Comparison of ENCODE assay signal across 15 cellular contexts in genomic region chr15:58697220-58697619, GRCh38.
"Had no signal": no experiment of that assay in that cellular context is flagged by ENCODE, and none has a peak within 500 bp of the region (broad histone marks: within the 10 kb centered on the region; RNA-seq: fewer than 3 reads in every experiment).

No MANE protein-coding gene starts in this region.

- H3K9me3 ChIP-seq: pancreas had no signal

- H3K4me3 Mint-ChIP-seq: activated CD8-positive, alpha-beta memory T cell treated with anti-CD3 and anti-CD28 coated beads, Interleukin-2, amount 10 ng/mL, durations not matched to agents 7 days and 5 days; activated T-cell treated with anti-CD3 and anti-CD28 coated beads, Interleukin-2, amount 50 U/mL, for 24 hours; dendritic cell treated with granulocyte-macrophage colony-stimulating factor and Interleukin-4, amounts not matched to agents 40 ng/mL and 50 ng/mL, for 4 days; neural progenitor cell had no signal

- H3K27me3 ChIP-seq: brain microvascular endothelial cell, neural progenitor cell, pancreas had no signal

- H3K27ac Mint-ChIP-seq: activated CD8-positive, alpha-beta memory T cell treated with anti-CD3 and anti-CD28 coated beads, Interleukin-2, amount 10 ng/mL, durations not matched to agents 7 days and 5 days; activated naive CD4-positive, alpha-beta T cell treated with anti-CD3 and anti-CD28 coated beads, Interleukin-2, amount 50 U/mL, for 24 hours; activated T-cell treated with anti-CD3 and anti-CD28 coated beads, Interleukin-2, amount 50 U/mL, for 24 hours; dendritic cell treated with granulocyte-macrophage colony-stimulating factor and Interleukin-4, amounts not matched to agents 40 ng/mL and 50 ng/mL, for 4 days had no signal

- H3K4me1 Mint-ChIP-seq: neural progenitor cell had no signal

- H3K27me3 Mint-ChIP-seq: activated CD8-positive, alpha-beta memory T cell treated with anti-CD3 and anti-CD28 coated beads, Interleukin-2, amount 10 ng/mL, durations not matched to agents 7 days and 5 days; activated naive CD4-positive, alpha-beta T cell treated with anti-CD3 and anti-CD28 coated beads, Interleukin-2, amount 50 U/mL, for 24 hours; activated T-cell treated with anti-CD3 and anti-CD28 coated beads, Interleukin-2, amount 50 U/mL, for 24 hours; dendritic cell treated with granulocyte-macrophage colony-stimulating factor and Interleukin-4, amounts not matched to agents 40 ng/mL and 50 ng/mL, for 4 days had no signal

- H3K36me3 ChIP-seq: brain microvascular endothelial cell, pancreas had no signal

- H3K4me3 ChIP-seq: neural progenitor cell, pancreas had no signal

- DNase-seq: activated CD8-positive, alpha-beta memory T cell treated with anti-CD3 and anti-CD28 coated beads, Interleukin-2, amount 10 ng/mL, durations not matched to agents 7 days and 5 days; activated effector memory CD4-positive, alpha-beta T cell treated with Interleukin-2 at 50 U/mL for 16 hours; activated T-cell treated with anti-CD3 and anti-CD28 coated beads, Interleukin-2, amount 50 U/mL, for 24 hours; amygdala; brain microvascular endothelial cell; cerebellar nuclear complex; effector memory CD4-positive, alpha-beta T cell; head of caudate nucleus; stimulated activated CD4-positive, alpha-beta T cell treated with anti-CD3 and anti-CD28 coated beads, Interleukin-12 subunit alpha, Interleukin-12 subunit beta, amount 100 ng/mL, for 4 hours; stimulated activated CD4-positive, alpha-beta T cell treated with anti-CD3 and anti-CD28 coated beads, Interleukin-2, amount 100 ng/mL, for 24 hours had no signal

- ATAC-seq: activated CD4-positive, CD25-positive, alpha-beta regulatory T cell treated with anti-CD3 and anti-CD28 coated beads, Interleukin-2, amount 50 U/mL, for 24 hours; activated CD8-positive, alpha-beta memory T cell treated with anti-CD3 and anti-CD28 coated beads, Interleukin-2, amount 10 ng/mL, durations not matched to agents 7 days and 5 days; pancreas had no signal

- H3K27ac ChIP-seq: brain microvascular endothelial cell, pancreas had no signal

- H3K4me1 ChIP-seq: pancreas had no signal
